Comparison of ENCODE assay signal across 8 cellular contexts in genomic region chrX:150899191-150899757, GRCh38. TPM values are rescaled to one million over a fixed set of nuclear protein-coding genes. Genes with fewer than 3 reads are reported as not detected.
A peak's percentile ranks its signal among the peaks of the same experiment; 100 is the strongest.
DNase-seq lines count a peak whose midpoint lies in the region; ATAC-seq, FAIRE-seq and TF ChIP-seq lines count a peak whose summit lies in the region.

No MANE protein-coding gene starts in this region.

- H2AFZ ChIP-seq in astrocyte (ENCODE audit: low read depth, low read length), result peak overlapping the region; percentile 88
- H2AFZ ChIP-seq in hepatocyte, result peak overlapping the region; percentile 89

- H3K9me3 Mint-ChIP-seq in Caco-2 (ENCODE audit: unreplicated experiment), result no peaks in the 10 kb centered on the region
- H3K9me3 Mint-ChIP-seq in IgD-negative memory B cell, result no peaks in the 10 kb centered on the region
- no peaks in the 10 kb centered on the region for H3K9me3 Mint-ChIP-seq in astrocyte (ENCODE audit: unreplicated experiment)

- no peak overlapping the region for H3K27ac Mint-ChIP-seq in Caco-2 (ENCODE audit: unreplicated experiment)
- peak overlapping the region in 2 of 3 donors; percentile 80 to 93 for H3K27ac Mint-ChIP-seq in IgD-negative memory B cell
- H3K27ac Mint-ChIP-seq in astrocyte (ENCODE audit: unreplicated experiment), result no peak overlapping the region

- H3K4me3 Mint-ChIP-seq in Caco-2 (ENCODE audit: unreplicated experiment), result peak overlapping the region; percentile 73
- H3K4me3 Mint-ChIP-seq in IgD-negative memory B cell, result peak overlapping the region; percentile 89 to 98 (median 96)
- H3K4me3 Mint-ChIP-seq in astrocyte (ENCODE audit: unreplicated experiment), result peak overlapping the region; percentile 84

- 33% methylated on average over 34 of the region's 42 CpGs for WGBS in hepatocyte (ENCODE audit: low lambda C conversion rate, missing lambda C conversion rate)

- POLR2A ChIA-PET in Caco-2 (lab: Charles Lee), result no interaction called here

- H3K4me1 Mint-ChIP-seq in Caco-2 (ENCODE audit: low read depth, unreplicated experiment) (no peaks in the 10 kb centered on the region), IgD-negative memory B cell (peaks cover 0 to 6% (median 4%) of the 10 kb centered on the region in 3 donors), astrocyte (ENCODE audit: low read depth, unreplicated experiment) (no peaks in the 10 kb centered on the region)

- H3K27ac ChIP-seq in astrocyte (ENCODE audit: low read depth, low read length) (peak overlapping the region; percentile 47), hepatocyte (peak overlapping the region; percentile 76), rectal smooth muscle tissue (ENCODE audit: low read depth, low read length) (peak overlapping the region; percentile 71)

- H3K4me1 ChIP-seq in Caco-2 (no peaks in the 10 kb centered on the region), astrocyte (ENCODE audit: insufficient read depth, low read length) (peaks cover 2% of the 10 kb centered on the region), hepatocyte (ENCODE audit: insufficient read depth) (peaks cover 3% of the 10 kb centered on the region), rectal smooth muscle tissue (ENCODE audit: control insufficient read depth, insufficient read depth, low read length) (no peaks in the 10 kb centered on the region)

- H4K20me1 ChIP-seq in astrocyte (ENCODE audit: insufficient read depth, low read length) (no peaks in the 10 kb centered on the region), hepatocyte (ENCODE audit: insufficient read depth, poor library complexity, severe bottlenecking) (no peaks in the 10 kb centered on the region)

- TF ChIP-seq CTCF in Caco-2 (IDR thresholded peaks at IDR 0.05; ENCODE audit: insufficient read depth in 1 of 2, low read depth in 1 of 2, low read length in 1 of 2, severe bottlenecking in 1 of 2, unreplicated experiment in 1 of 2) (no peak), astrocyte (IDR thresholded peaks at IDR 0.05; ENCODE audit: insufficient read depth, low read depth, low read length) (no peak), hepatocyte (IDR thresholded peaks at IDR 0.05; ENCODE audit: poor library complexity) (no peak)

- H3K27me3 Mint-ChIP-seq in Caco-2 (ENCODE audit: insufficient read depth, unreplicated experiment) (peaks cover 9% of the 10 kb centered on the region), IgD-negative memory B cell (no peaks in the 10 kb centered on the region), astrocyte (ENCODE audit: low read depth, unreplicated experiment) (peaks cover 11% of the 10 kb centered on the region)

- intact Hi-C loops in Caco-2 (cut with micrococcal nuclease; ENCODE audit: unreplicated experiment), result loop anchor here (2.0 kb wide), 1 partner anchor 84 kb away; the partner anchor contains the start of gene HMGB3

- no peaks in the 10 kb centered on the region for H3K36me3 ChIP-seq in Caco-2 (ENCODE audit: control insufficient read depth, insufficient read depth, low read length)
- H3K36me3 ChIP-seq in astrocyte (ENCODE audit: insufficient read depth, low read length), result no peaks in the 10 kb centered on the region
- no peaks in the 10 kb centered on the region for H3K36me3 ChIP-seq in hepatocyte (replicated peaks; ENCODE audit: insufficient read depth, low read depth)
- no peaks in the 10 kb centered on the region for H3K36me3 ChIP-seq in rectal smooth muscle tissue (ENCODE audit: control insufficient read depth, insufficient read depth, low read length)

- FAIRE-seq in astrocyte (lab: Jason Lieb, UNC), result no peak

- peaks cover 18% of the 10 kb centered on the region for H3K79me2 ChIP-seq in astrocyte (ENCODE audit: insufficient read depth, low read length)
- peaks cover 10% of the 10 kb centered on the region for H3K79me2 ChIP-seq in hepatocyte

- DNase-seq in Caco-2, result peak in 1 of 2 experiments; percentile 4
- peak; percentile 8 for DNase-seq in astrocyte (ENCODE audit: low read depth)
- peak; percentile 36 for DNase-seq in hepatocyte (ENCODE audit: low spot score)
- no peak for DNase-seq in LoVo (ENCODE audit: low spot score)

- ATAC-seq in GM21447 (IDR thresholded peaks at IDR 0.05; ENCODE audit: unreplicated experiment) (peak; percentile 62), SK-N-SH treated with all-trans-retinoic acid at 6 μM for 48 hours (peak; percentile 55)

- no peaks in the 10 kb centered on the region for H3K36me3 Mint-ChIP-seq in Caco-2 (ENCODE audit: insufficient read depth, unreplicated experiment)
- no peaks in the 10 kb centered on the region for H3K36me3 Mint-ChIP-seq in IgD-negative memory B cell
- H3K36me3 Mint-ChIP-seq in astrocyte (ENCODE audit: low read depth, unreplicated experiment), result no peaks in the 10 kb centered on the region

- CTCF ChIA-PET in Caco-2 (lab: Charles Lee), result no interaction called here

- H3K4me2 ChIP-seq in astrocyte (ENCODE audit: low read length) (peak overlapping the region; percentile 93), hepatocyte (peak overlapping the region; percentile 98)

- H3K4me3 ChIP-seq in Caco-2 (ENCODE audit: low read depth, low read length) (peak overlapping the region; percentile 62), astrocyte (ENCODE audit: insufficient read depth, low read depth, low read length) (peak overlapping the region; percentile 64), hepatocyte (peak overlapping the region; percentile 75), rectal smooth muscle tissue (ENCODE audit: low read length) (peak overlapping the region; percentile 80)

- BruUV-seq in Caco-2 (replicated peaks; lab: Mats Ljungman, UMichigan), result no TSS peak

- H3K9me3 ChIP-seq in Caco-2, result no peaks in the 10 kb centered on the region
- H3K9me3 ChIP-seq in astrocyte (ENCODE audit: insufficient read depth, low read depth, low read length), result no peaks in the 10 kb centered on the region
- no peaks in the 10 kb centered on the region for H3K9me3 ChIP-seq in hepatocyte (ENCODE audit: low read depth)

- H3K9ac ChIP-seq in astrocyte (ENCODE audit: low read length) (peak overlapping the region; percentile 83), rectal smooth muscle tissue (ENCODE audit: low read length) (peak overlapping the region; percentile 60)

- H3K27me3 ChIP-seq in Caco-2 (replicated peaks; ENCODE audit: control insufficient read depth, insufficient read depth, low read length) (no peaks in the 10 kb centered on the region), astrocyte (ENCODE audit: insufficient read depth, low read length) (no peaks in the 10 kb centered on the region), hepatocyte (peaks cover 2% of the 10 kb centered on the region), rectal smooth muscle tissue (ENCODE audit: control insufficient read depth, insufficient read depth, low read length) (no peaks in the 10 kb centered on the region)

- H3K9me2 ChIP-seq in hepatocyte (replicated peaks; ENCODE audit: insufficient read depth), result no peaks in the 10 kb centered on the region

TF ChIP-seq in SK-N-SH treated with all-trans-retinoic acid at 6 μM for 48 hours, 23 proteins besides CTCF, POLR2A, EP300 and RAD21:
- no peak for TF ChIP-seq ZFP3 (CRISPR knock-in tag; IDR thresholded peaks at IDR 0.05)
- no peak for TF ChIP-seq TCF4 (CRISPR knock-in tag; IDR thresholded peaks at IDR 0.05; ENCODE audit: borderline replicate concordance)
- no peak for TF ChIP-seq ZC3H10 (CRISPR knock-in tag; IDR thresholded peaks at IDR 0.05)
- TF ChIP-seq OSR1 (CRISPR knock-in tag; IDR thresholded peaks at IDR 0.05), result no peak
- TF ChIP-seq CSDC2 (CRISPR knock-in tag; IDR thresholded peaks at IDR 0.05), result no peak
- no peak for TF ChIP-seq GLIS3 (CRISPR knock-in tag; IDR thresholded peaks at IDR 0.05)
- no peak for TF ChIP-seq ZFP30 (CRISPR knock-in tag; IDR thresholded peaks at IDR 0.05)

RNA-seq across cellular contexts. Expression of gene CD99L2, which starts 0.8 kb away (rescaled TPM):
- 8.6 and 9.3 TPM in 2 replicates for total RNA-seq in Caco-2 (2022)
- 8.9 TPM for polyA plus RNA-seq in IgD-negative memory B cell
- 38.4 and 41.2 TPM in 2 replicates for total RNA-seq in astrocyte
- total RNA-seq in hepatocyte, result 23.9 and 35.1 TPM in 2 replicates
- 23.5 and 32.0 TPM in 2 replicates for polyA plus RNA-seq in hepatocyte

Comparison
In these comparisons a context has a peak if more than half of its experiments do, and no peak if none do; other contexts are left out.
1. H3K27ac Mint-ChIP-seq: peak in IgD-negative memory B cell (2 of 3); none in Caco-2 (single experiment) and astrocyte (single experiment).
2. Peak in every context shown above with its lines, with median percentiles within 50 percentile points of each other: H3K4me3 ChIP-seq, H3K4me3 Mint-ChIP-seq and H3K27ac ChIP-seq.